In genomic region chr3:72347819-72348319, GRCh38 we compare ENCODE assay signal across 8 cellular contexts.
DNase-seq lines count a peak whose midpoint lies in the region.

No MANE protein-coding gene starts in this region.

- peak; percentile 17 to 47 for DNase-seq in activated CD4-positive, alpha-beta T cell treated with anti-CD3 and anti-CD28 coated beads for 24 hours (ENCODE audit: low read depth in 2 of 2)
- DNase-seq in activated CD4-positive, alpha-beta T cell treated with anti-CD3 and anti-CD28 coated beads for 4 hours = no peak
- DNase-seq in LHCN-M2 (ENCODE audit: low read depth) = peak; percentile 89
- peak; percentile 83 for DNase-seq in activated effector memory CD4-positive, alpha-beta T cell treated with anti-CD3 and anti-CD28 coated beads, Interleukin-2, amount 50 U/mL, for 16 hours
- peak; percentile 96 for DNase-seq in glomerular visceral epithelial cell (ENCODE audit: extremely low spot score)
- DNase-seq in renal cortical epithelial cell (ENCODE audit: low read depth) = peak; percentile 38
- no peak for DNase-seq in COR-L47 (lab: John Stamatoyannopoulos, UW)
- DNase-seq in cortex of kidney (lab: John Stamatoyannopoulos, UW) = no peak

Comparison
In these comparisons a context has a peak if more than half of its experiments do, and no peak if none do; other contexts are left out.
1. DNase-seq: peak in activated CD4-positive, alpha-beta T cell treated with anti-CD3 and anti-CD28 coated beads for 24 hours (2 of 2), LHCN-M2 (single experiment), activated effector memory CD4-positive, alpha-beta T cell treated with anti-CD3 and anti-CD28 coated beads, Interleukin-2, amount 50 U/mL, for 16 hours (single experiment), glomerular visceral epithelial cell (single experiment) and renal cortical epithelial cell (single experiment); none in activated CD4-positive, alpha-beta T cell treated with anti-CD3 and anti-CD28 coated beads for 4 hours (0 of 2), COR-L47 (single experiment) and cortex of kidney (single experiment).